2 cellular contexts compared by ENCODE assay signal in genomic region chr22:48072777-48073176, GRCh38.
TF ChIP-seq lines count a peak whose summit lies in the region.

No MANE protein-coding gene starts in this region.

TF ChIP-seq in GM23338, 12 proteins besides CTCF, POLR2A, EP300 and RAD21 (continued from another document):
- TF ChIP-seq REST (IDR thresholded peaks at IDR 0.05; ENCODE audit: unreplicated experiment) (no peak), POLR2AphosphoS5 (IDR thresholded peaks at IDR 0.05; ENCODE audit: low read depth) (no peak), JUNB (IDR thresholded peaks at IDR 0.05; ENCODE audit: unreplicated experiment) (no peak), CREB1 (CRISPR knock-in tag; IDR thresholded peaks at IDR 0.05; ENCODE audit: low read depth) (peak; percentile 29; the same call in 1 of the 2 replicates), EZH2phosphoT487 (IDR thresholded peaks at IDR 0.05; ENCODE audit: unreplicated experiment) (no peak), ZNF462 (CRISPR knock-in tag; IDR thresholded peaks at IDR 0.05) (peak; percentile 100), STAT1 (IDR thresholded peaks at IDR 0.05; ENCODE audit: unreplicated experiment) (no peak), ZNF114 (CRISPR knock-in tag; IDR thresholded peaks at IDR 0.05) (peak; percentile 81; the same call in 1 of the 2 replicates), NANOG (IDR thresholded peaks at IDR 0.05; ENCODE audit: borderline replicate concordance) (no peak), EZH2 (IDR thresholded peaks at IDR 0.05; ENCODE audit: low read depth, unreplicated experiment) (no peak)

TF ChIP-seq in WTC11, 78 proteins besides CTCF, POLR2A, EP300 and RAD21 (continued from another document):
- TF ChIP-seq AFF4 (CRISPR knock-in tag; IDR thresholded peaks at IDR 0.05; ENCODE audit: borderline replicate concordance) (no peak), GTF2I (CRISPR knock-in tag; conservative IDR thresholded peaks at IDR 0.05) (no peak), ATF2 (CRISPR knock-in tag; IDR thresholded peaks at IDR 0.05; ENCODE audit: borderline replicate concordance, low read depth) (no peak), ESRRA (CRISPR knock-in tag; IDR thresholded peaks at IDR 0.05; ENCODE audit: borderline replicate concordance) (no peak), TCF7 (CRISPR knock-in tag; IDR thresholded peaks at IDR 0.05; ENCODE audit: low read depth) (no peak), HMGXB4 (CRISPR knock-in tag; IDR thresholded peaks at IDR 0.05) (no peak), ZSCAN18 (CRISPR knock-in tag; IDR thresholded peaks at IDR 0.05) (0 out of 2 replicates have a peak, but pooled peaks have one; percentile 60), ELF4 (CRISPR knock-in tag; IDR thresholded peaks at IDR 0.05; ENCODE audit: low read depth) (no peak), ZNF416 (CRISPR knock-in tag; IDR thresholded peaks at IDR 0.05) (no peak), CBFB (CRISPR knock-in tag; IDR thresholded peaks at IDR 0.05; ENCODE audit: low read depth) (no peak), OVOL2 (CRISPR knock-in tag; IDR thresholded peaks at IDR 0.05; ENCODE audit: borderline replicate concordance) (no peak), ZNF425 (CRISPR knock-in tag; conservative IDR thresholded peaks at IDR 0.05) (no peak), PRDM15 (CRISPR knock-in tag; IDR thresholded peaks at IDR 0.05) (no peak), HMGA2 (CRISPR knock-in tag; IDR thresholded peaks at IDR 0.05) (no peak), ERG (CRISPR knock-in tag; IDR thresholded peaks at IDR 0.05) (no peak), CREB1 (CRISPR knock-in tag; IDR thresholded peaks at IDR 0.05) (no peak), ATF1 (CRISPR knock-in tag; IDR thresholded peaks at IDR 0.05) (no peak), SP1 (CRISPR knock-in tag; conservative IDR thresholded peaks at IDR 0.05) (peak; percentile 31; the same call in 1 of the 2 replicates), KAT7 (CRISPR knock-in tag; IDR thresholded peaks at IDR 0.05; ENCODE audit: borderline replicate concordance) (no peak), ARID4B (CRISPR knock-in tag; IDR thresholded peaks at IDR 0.05; ENCODE audit: borderline replicate concordance) (no peak), ZNF263 (CRISPR knock-in tag; IDR thresholded peaks at IDR 0.05; ENCODE audit: low read depth) (no peak), ZNF423 (CRISPR knock-in tag; IDR thresholded peaks at IDR 0.05) (peak; percentile 33; the same call in 1 of the 2 replicates), ATF6 (CRISPR knock-in tag; IDR thresholded peaks at IDR 0.05) (no peak), EMX1 (CRISPR knock-in tag; IDR thresholded peaks at IDR 0.05) (no peak), TEAD4 (CRISPR knock-in tag; IDR thresholded peaks at IDR 0.05) (no peak)
